ENCODE assay signal across 16 cellular contexts in the genomic region with DNA sequence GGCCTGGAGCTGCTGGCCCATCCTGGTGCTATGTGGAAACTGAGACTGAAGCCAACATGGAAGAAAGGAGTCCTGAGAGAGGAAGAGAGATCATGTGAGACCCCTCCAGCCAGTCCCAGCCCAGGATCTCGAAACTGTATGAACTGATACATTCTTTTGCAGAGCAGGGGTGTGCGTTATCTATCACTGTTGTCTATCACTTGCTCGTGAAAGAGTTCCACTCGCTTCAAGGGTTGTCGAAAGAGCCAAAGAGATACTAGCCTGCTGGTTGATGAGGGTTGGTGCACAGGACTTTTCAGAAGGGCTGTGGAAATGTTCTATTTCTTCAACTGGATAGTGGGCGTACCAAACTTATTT.
DNase-seq lines count a peak whose midpoint lies in the region; ATAC-seq and TF ChIP-seq lines count a peak whose summit lies in the region.
"Had no signal": no experiment of that assay in that cellular context is flagged by ENCODE, and none has a peak within 500 bp of the region (broad histone marks: within the 10 kb centered on the region; RNA-seq: fewer than 3 reads in every experiment).

No MANE protein-coding gene starts in this region.

- peaks cover 6% of the 10 kb centered on the region for H3K4me1 Mint-ChIP-seq in MCF 10A (ENCODE audit: insufficient read depth, unreplicated experiment)

- CTCF ChIA-PET in MCF 10A (lab: Yijun Ruan, JAX): no interaction called here

- H3K36me3 ChIP-seq in breast epithelium: no peaks in the 10 kb centered on the region
- no peaks in the 10 kb centered on the region for H3K36me3 ChIP-seq in iPS-20b (ENCODE audit: insufficient read depth, low read depth, low read length)
- no peaks in the 10 kb centered on the region for H3K36me3 ChIP-seq in neuron (ENCODE audit: insufficient read depth, low read length)
- H3K36me3 ChIP-seq in uterus: no peaks in the 10 kb centered on the region

- peak overlapping the region; percentile 47; the same call in 1 of the 2 replicates for H3K9ac ChIP-seq in iPS-20b (ENCODE audit: low read depth, low read length)

- H3K27ac Mint-ChIP-seq in MCF 10A (ENCODE audit: low read depth, unreplicated experiment): no peak overlapping the region
- H3K27ac Mint-ChIP-seq: CD8-positive, alpha-beta T cell had no signal

- H3K9me3 ChIP-seq in breast epithelium (no peaks in the 10 kb centered on the region), iPS-20b (ENCODE audit: insufficient read depth, low read depth, low read length) (no peaks in the 10 kb centered on the region), neuron (ENCODE audit: low read length) (no peaks in the 10 kb centered on the region), uterus (no peaks in the 10 kb centered on the region)

- peak overlapping the region; percentile 50 for H2AFZ ChIP-seq in neuron (ENCODE audit: low read depth, low read length)

- no peaks in the 10 kb centered on the region for H3K36me3 Mint-ChIP-seq in MCF 10A (ENCODE audit: insufficient read depth, unreplicated experiment)
- H3K36me3 Mint-ChIP-seq: CD8-positive, alpha-beta T cell had no signal

- no TSS peak for BruUV-seq in MCF 10A (replicated peaks; lab: Mats Ljungman, UMichigan)

- no peak overlapping the region for H3K4me3 ChIP-seq in breast epithelium
- H3K4me3 ChIP-seq in iPS-20b (ENCODE audit: low read length): peak overlapping the region; percentile 41; the same call in 1 of the 2 replicates
- no peak overlapping the region for H3K4me3 ChIP-seq in neuron (ENCODE audit: low read length)
- no peak overlapping the region for H3K4me3 ChIP-seq in uterus

- no peak for ATAC-seq in GM18505 (IDR thresholded peaks at IDR 0.05; ENCODE audit: unreplicated experiment)
- ATAC-seq: CD8-positive, alpha-beta T cell; HCT116 had no signal

- intact Hi-C loops in breast epithelium (cut with DNase I; ENCODE audit: low total_unique reads) (no loop called here), MCF 10A (cut with micrococcal nuclease) (no loop called here), uterus (cut with DNase I; ENCODE audit: low total_unique reads) (no loop called here)

- H3K4me1 ChIP-seq in breast epithelium (no peaks in the 10 kb centered on the region), iPS-20b (ENCODE audit: insufficient read depth, low read length) (peaks cover 39% of the 10 kb centered on the region), neuron (ENCODE audit: insufficient read depth, low read length) (peaks cover 32% of the 10 kb centered on the region), uterus (peaks cover 0 to 6% of the 10 kb centered on the region in 2 donors)

- H3K27me3 ChIP-seq in breast epithelium (no peaks in the 10 kb centered on the region), iPS-20b (ENCODE audit: insufficient read depth, low read length) (no peaks in the 10 kb centered on the region), neuron (ENCODE audit: insufficient read depth, low read length) (no peaks in the 10 kb centered on the region), uterus (no peaks in the 10 kb centered on the region)

- H3K27ac ChIP-seq in breast epithelium: peak overlapping the region; percentile 75 to 90
- H3K27ac ChIP-seq in iPS-20b (ENCODE audit: low read length): no peak overlapping the region
- peak overlapping the region; percentile 63 to 72 for H3K27ac ChIP-seq in uterus
- H3K27ac ChIP-seq: 22Rv1 had no signal

- TF ChIP-seq CTCF in breast epithelium (IDR thresholded peaks at IDR 0.05): no peak
- TF ChIP-seq CTCF in MCF 10A (IDR thresholded peaks at IDR 0.05; ENCODE audit: unreplicated experiment): no peak
- TF ChIP-seq CTCF in uterus (IDR thresholded peaks at IDR 0.05): no peak

- H3K9me3 Mint-ChIP-seq in MCF 10A (ENCODE audit: unreplicated experiment): no peaks in the 10 kb centered on the region
- H3K9me3 Mint-ChIP-seq: CD8-positive, alpha-beta T cell had no signal

- POLR2A ChIA-PET in MCF 10A (lab: Yijun Ruan, JAX): no interaction called here

- TF ChIP-seq POLR2A in breast epithelium (IDR thresholded peaks at IDR 0.05) (no peak), uterus (IDR thresholded peaks at IDR 0.05) (no peak), GM18505 (IDR thresholded peaks at IDR 0.05; ENCODE audit: borderline replicate concordance, extremely low read depth, insufficient read depth, insufficient read length) (no peak)

- no peak for DNase-seq in breast epithelium (ENCODE audit: low spot score in 2 of 2)
- no peak for DNase-seq in MCF 10A (ENCODE audit: unreplicated experiment)
- DNase-seq in uterus: no peak
- DNase-seq in T-helper 9 cell: no peak
- DNase-seq in NOMO-1 treated with DMSO at 0.1 percent for 48 hours (lab: John Stamatoyannopoulos, UW; ENCODE audit: unreplicated experiment): no peak
- DNase-seq: CD8-positive, alpha-beta T cell; KG1; NCI-H1105; NCI-H187; NCI-H446 treated with DMSO at 0.1 percent for 48 hours; NCI-H748 treated with DMSO at 0.1 percent for 48 hours had no signal

- no peaks in the 10 kb centered on the region for H3K27me3 Mint-ChIP-seq in MCF 10A (ENCODE audit: insufficient read depth, unreplicated experiment)

- no peak overlapping the region for H3K4me3 Mint-ChIP-seq in MCF 10A (ENCODE audit: unreplicated experiment)
- H3K4me3 Mint-ChIP-seq: CD8-positive, alpha-beta T cell had no signal
